Comparison of ENCODE assay signal across 16 cellular contexts in the genomic region with DNA sequence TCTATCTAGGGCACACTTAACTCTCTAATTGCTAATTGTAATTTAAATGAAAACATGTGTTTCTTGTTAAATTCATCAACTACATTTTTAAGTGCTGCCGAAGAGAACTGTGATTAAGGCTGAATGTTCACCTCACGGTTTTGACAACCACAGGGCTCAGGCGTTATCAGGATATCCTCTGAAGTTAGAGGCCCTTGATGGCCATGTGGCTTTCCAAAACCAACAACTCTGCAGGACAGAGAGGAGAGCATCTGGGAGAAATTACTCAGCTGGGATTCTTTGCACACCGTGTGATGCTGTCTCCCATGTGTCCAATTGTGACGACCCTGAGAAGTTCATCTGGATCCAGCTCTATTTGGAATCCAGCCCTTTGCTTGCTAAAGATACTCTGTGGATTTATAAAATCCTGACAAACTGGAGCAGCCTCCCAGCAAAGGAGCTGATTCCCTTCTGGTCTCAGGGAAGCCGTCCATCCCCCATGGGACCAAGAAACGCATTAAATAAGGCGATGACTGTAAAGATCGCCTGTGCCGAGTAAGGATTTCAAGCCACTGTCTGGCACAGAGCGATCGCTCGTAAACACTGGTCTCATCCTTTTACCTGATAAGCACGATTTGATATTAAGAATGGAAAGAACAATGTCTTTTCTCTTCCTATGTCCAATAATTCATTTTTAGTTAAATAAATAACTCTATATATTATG.
DNase-seq lines count a peak whose midpoint lies in the region; TF ChIP-seq lines count a peak whose summit lies in the region.
"Had no signal": no experiment of that assay in that cellular context is flagged by ENCODE, and none has a peak within 500 bp of the region (broad histone marks: within the 10 kb centered on the region; RNA-seq: fewer than 3 reads in every experiment).

No MANE protein-coding gene starts in this region.

- no peak for TF ChIP-seq POLR2A in erythroblast (IDR thresholded peaks at IDR 0.05; ENCODE audit: low read length)

- H3K4me1 ChIP-seq in Loucy (ENCODE audit: insufficient read depth, low read length, poor library complexity, severe bottlenecking) = peaks cover 49% of the 10 kb centered on the region
- H3K4me1 ChIP-seq: HAP-1, left lung, Peyer's patch had no signal

- H3K4me3 ChIP-seq in Loucy (ENCODE audit: low read length, poor library complexity, severe bottlenecking) = no peak overlapping the region
- H3K4me3 ChIP-seq: HAP-1, left lung, Peyer's patch, thoracic aorta had no signal

- no peaks in the 10 kb centered on the region for H3K9me3 Mint-ChIP-seq in osteocyte (ENCODE audit: unreplicated experiment)
- H3K9me3 Mint-ChIP-seq: activated T-helper 17 cell treated with anti-CD3 and anti-CD28 coated beads, Interleukin-2, amount 50 U/mL, for 72 hours; dendritic cell treated with granulocyte-macrophage colony-stimulating factor and Interleukin-4, amounts not matched to agents 40 ng/mL and 50 ng/mL, for 4 days had no signal

- no peaks in the 10 kb centered on the region for H3K9me3 ChIP-seq in Loucy (ENCODE audit: insufficient read depth, low read depth, low read length)
- H3K9me3 ChIP-seq: HAP-1, left lung, Peyer's patch, thoracic aorta had no signal

- H3K79me2 ChIP-seq in Loucy (ENCODE audit: insufficient read depth, low read length) = no peaks in the 10 kb centered on the region

- no peaks in the 10 kb centered on the region for H4K20me1 ChIP-seq in Loucy (ENCODE audit: insufficient read depth, low read length, poor library complexity, severe bottlenecking)

- H3K27me3 ChIP-seq in Loucy (ENCODE audit: insufficient read depth, low read length, poor library complexity, severe bottlenecking) = no peaks in the 10 kb centered on the region
- H3K27me3 ChIP-seq: left lung, Peyer's patch had no signal

- H3K9me2 ChIP-seq in Loucy (replicated peaks; ENCODE audit: low read depth, low read length) = no peaks in the 10 kb centered on the region

- peak overlapping the region; percentile 59 for H3K9ac ChIP-seq in Loucy (ENCODE audit: low read depth, low read length, poor library complexity, severe bottlenecking)

- peak; percentile 43 for DNase-seq in Daoy (ENCODE audit: low read depth)
- peak; percentile 30 for DNase-seq in fibroblast of gingiva (ENCODE audit: low read depth)
- DNase-seq in osteocyte (ENCODE audit: extremely low spot score, unreplicated experiment) = peak; percentile 30
- DNase-seq in stimulated activated CD4-positive, alpha-beta T cell treated with anti-CD3 and anti-CD28 coated beads, Interleukin-4, amount 100 ng/mL, for 4 hours = no peak
- no peak for DNase-seq in activated CD4-positive, alpha-beta T cell treated with anti-CD3 and anti-CD28 coated beads, Interleukin-2, amount 50 U/mL, for 4 hours
- DNase-seq in erythroblast (lab: John Stamatoyannopoulos, UW) = no peak
- DNase-seq: activated CD4-positive, alpha-beta T cell treated with anti-CD3 and anti-CD28 coated beads for 36 hours; Calu3; left lung; NCI-H146; Peyer's patch had no signal

- H3K36me3 ChIP-seq in Loucy (ENCODE audit: insufficient read depth, low read length) = no peaks in the 10 kb centered on the region
- H3K36me3 ChIP-seq: HAP-1, left lung, Peyer's patch, thoracic aorta had no signal

- peak overlapping the region; percentile 1; the same call in 1 of the 2 replicates for H2AFZ ChIP-seq in Loucy (ENCODE audit: low read length)

- H3F3A ChIP-seq in Loucy (ENCODE audit: low read depth) = no peaks in the 10 kb centered on the region

- H3K4me2 ChIP-seq in Loucy (ENCODE audit: low read depth, low read length, poor library complexity, severe bottlenecking) = peak overlapping the region; percentile 28

- no peaks in the 10 kb centered on the region for H3K4me1 Mint-ChIP-seq in osteocyte (ENCODE audit: unreplicated experiment)
- H3K4me1 Mint-ChIP-seq: activated T-helper 17 cell treated with anti-CD3 and anti-CD28 coated beads, Interleukin-2, amount 50 U/mL, for 72 hours had no signal

- no peak for TF ChIP-seq CTCF in Loucy (conservative IDR thresholded peaks at IDR 0.05; ENCODE audit: low read length)
- TF ChIP-seq CTCF in osteocyte (IDR thresholded peaks at IDR 0.05) = no peak

- H3K36me3 Mint-ChIP-seq in osteocyte (ENCODE audit: unreplicated experiment) = no peaks in the 10 kb centered on the region

- H3K27me3 Mint-ChIP-seq in osteocyte (ENCODE audit: unreplicated experiment) = peaks cover 10% of the 10 kb centered on the region
- H3K27me3 Mint-ChIP-seq: activated CD4-positive, alpha-beta T cell treated with anti-CD3 and anti-CD28 coated beads for 36 hours; activated T-helper 17 cell treated with anti-CD3 and anti-CD28 coated beads, Interleukin-2, amount 50 U/mL, for 72 hours; dendritic cell treated with granulocyte-macrophage colony-stimulating factor and Interleukin-4, amounts not matched to agents 40 ng/mL and 50 ng/mL, for 4 days had no signal

- no peak overlapping the region for H3K27ac Mint-ChIP-seq in osteocyte (ENCODE audit: unreplicated experiment)
- H3K27ac Mint-ChIP-seq: activated CD4-positive, alpha-beta T cell treated with anti-CD3 and anti-CD28 coated beads for 36 hours; activated T-helper 17 cell treated with anti-CD3 and anti-CD28 coated beads, Interleukin-2, amount 50 U/mL, for 72 hours; dendritic cell treated with granulocyte-macrophage colony-stimulating factor and Interleukin-4, amounts not matched to agents 40 ng/mL and 50 ng/mL, for 4 days had no signal

- H3K4me3 Mint-ChIP-seq in osteocyte (ENCODE audit: unreplicated experiment) = no peak overlapping the region
- H3K4me3 Mint-ChIP-seq: activated CD4-positive, alpha-beta T cell treated with anti-CD3 and anti-CD28 coated beads for 36 hours; activated T-helper 17 cell treated with anti-CD3 and anti-CD28 coated beads, Interleukin-2, amount 50 U/mL, for 72 hours; dendritic cell treated with granulocyte-macrophage colony-stimulating factor and Interleukin-4, amounts not matched to agents 40 ng/mL and 50 ng/mL, for 4 days had no signal

Comparison
In these comparisons a context has a peak if more than half of its experiments do, and no peak if none do; other contexts are left out.
1. DNase-seq: peak in Daoy (single experiment), fibroblast of gingiva (single experiment) and osteocyte (single experiment); none in stimulated activated CD4-positive, alpha-beta T cell treated with anti-CD3 and anti-CD28 coated beads, Interleukin-4, amount 100 ng/mL, for 4 hours (0 of 2), activated CD4-positive, alpha-beta T cell treated with anti-CD3 and anti-CD28 coated beads, Interleukin-2, amount 50 U/mL, for 4 hours (0 of 2) and erythroblast (0 of 2).